Comparison of ENCODE assay signal across 31 cellular contexts in genomic region chr4:59054110-59054509, GRCh38.
DNase-seq lines count a peak whose midpoint lies in the region; ATAC-seq and TF ChIP-seq lines count a peak whose summit lies in the region.
"Had no signal": no experiment of that assay in that cellular context is flagged by ENCODE, and none has a peak within 500 bp of the region (broad histone marks: within the 10 kb centered on the region; RNA-seq: fewer than 3 reads in every experiment).

No MANE protein-coding gene starts in this region.

- no peak for TF ChIP-seq RAD21 in SK-N-SH (IDR thresholded peaks at IDR 0.05; ENCODE audit: low read length)

- WGBS in SK-N-SH (ENCODE audit: low lambda C conversion rate): 3% methylated on average over 1 of the region's 1 CpG

- DNase-seq in SK-N-SH: no peak
- no peak for DNase-seq in mesothelial cell of epicardium (ENCODE audit: low spot score in 2 of 2, unreplicated experiment in 2 of 2)
- DNase-seq: 8988T; ACHN; AML-193; BE2C; C1 segment of cervical spinal cord; Caco-2; Calu3; CD4-positive, alpha-beta memory T cell; CD4-positive, alpha-beta T cell; CD4-positive, CD25-positive, alpha-beta regulatory T cell; CD8-positive, alpha-beta memory T cell; CD8-positive, alpha-beta T cell; COR-L47; DMS 273 treated with DMSO at 0.1 percent for 48 hours; DMS153; DMS53; DMS79; DMS79 treated with DMSO at 0.1 percent for 48 hours; DND-41; EL had no signal

- no peak overlapping the region for H3K4me3 ChIP-seq in SK-N-SH (ENCODE audit: low read depth in 2 of 2, low read length in 1 of 2)
- H3K4me3 ChIP-seq: A549; BLaER1; BLaER1 treated with 17β-estradiol and CSF1 and Interleukin-3, amounts not matched to agents 10 nM and 100 nM had no signal

- H3K9ac ChIP-seq in SK-N-SH: no peak overlapping the region
- H3K9ac ChIP-seq: BLaER1; BLaER1 treated with 17β-estradiol and CSF1 and Interleukin-3, amounts not matched to agents 10 nM and 100 nM had no signal

- no peaks in the 10 kb centered on the region for H3K79me2 ChIP-seq in SK-N-SH (ENCODE audit: insufficient read depth)

- POLR2A ChIA-PET in SK-N-SH (lab: Yijun Ruan, JAX): no interaction called here

- no peak overlapping the region for H2AFZ ChIP-seq in SK-N-SH (ENCODE audit: low read depth)

- H3K4me2 ChIP-seq in SK-N-SH: no peak overlapping the region
- H3K4me2 ChIP-seq: A549; BLaER1; BLaER1 treated with 17β-estradiol and CSF1 and Interleukin-3, amounts not matched to agents 10 nM and 100 nM had no signal

- H3K27ac ChIP-seq in SK-N-SH (ENCODE audit: low read depth in 2 of 2, low read length in 1 of 2): no peak overlapping the region
- H3K27ac ChIP-seq: 22Rv1; A549; BLaER1; BLaER1 treated with 17β-estradiol and CSF1 and Interleukin-3, amounts not matched to agents 10 nM and 100 nM; C4-2B had no signal

- no peaks in the 10 kb centered on the region for H3K36me3 ChIP-seq in SK-N-SH (replicated peaks in 1 of 2; ENCODE audit: control insufficient read depth in 1 of 2, insufficient read depth in 2 of 2, low read length in 1 of 2)
- H3K36me3 ChIP-seq: BE2C; BLaER1; BLaER1 treated with 17β-estradiol and CSF1 and Interleukin-3, amounts not matched to agents 10 nM and 100 nM had no signal

- no peaks in the 10 kb centered on the region for H3F3A ChIP-seq in SK-N-SH (replicated peaks; ENCODE audit: insufficient read depth)

- H3K4me3 Mint-ChIP-seq in mesothelial cell of epicardium: no peak overlapping the region
- H3K4me3 Mint-ChIP-seq: B cell; CD14-positive monocyte; CD4-positive, alpha-beta memory T cell; CD4-positive, alpha-beta T cell; CD4-positive, CD25-positive, alpha-beta regulatory T cell; CD8-positive, alpha-beta memory T cell; CD8-positive, alpha-beta T cell had no signal

- CTCF ChIA-PET in SK-N-SH (lab: Yijun Ruan, JAX): no interaction called here

- TF ChIP-seq EP300 in SK-N-SH (IDR thresholded peaks at IDR 0.05; ENCODE audit: borderline replicate concordance in 1 of 2, low read depth in 1 of 2, low read length in 1 of 2): no peak

- peak overlapping the region; percentile 56 for H3K27ac Mint-ChIP-seq in mesothelial cell of epicardium
- H3K27ac Mint-ChIP-seq: B cell; CD14-positive monocyte; CD4-positive, alpha-beta memory T cell; CD4-positive, alpha-beta T cell; CD4-positive, CD25-positive, alpha-beta regulatory T cell; CD8-positive, alpha-beta memory T cell; CD8-positive, alpha-beta T cell had no signal

- H3K36me3 Mint-ChIP-seq in mesothelial cell of epicardium: no peaks in the 10 kb centered on the region
- H3K36me3 Mint-ChIP-seq: CD14-positive monocyte; CD4-positive, alpha-beta memory T cell; CD4-positive, CD25-positive, alpha-beta regulatory T cell; CD8-positive, alpha-beta memory T cell; CD8-positive, alpha-beta T cell had no signal

- H3K27me3 Mint-ChIP-seq in mesothelial cell of epicardium (ENCODE audit: low read depth): no peaks in the 10 kb centered on the region
- H3K27me3 Mint-ChIP-seq: B cell; CD4-positive, alpha-beta memory T cell; CD4-positive, alpha-beta T cell; CD4-positive, CD25-positive, alpha-beta regulatory T cell; CD8-positive, alpha-beta memory T cell had no signal

- peaks cover 15% of the 10 kb centered on the region for H3K4me1 Mint-ChIP-seq in mesothelial cell of epicardium
- H3K4me1 Mint-ChIP-seq: B cell; CD14-positive monocyte; CD4-positive, alpha-beta memory T cell; CD4-positive, CD25-positive, alpha-beta regulatory T cell; CD8-positive, alpha-beta memory T cell had no signal

- H3K4me1 ChIP-seq in SK-N-SH (ENCODE audit: control insufficient read depth in 1 of 2, insufficient read depth in 2 of 2, low read depth in 1 of 2, low read length in 1 of 2): no peaks in the 10 kb centered on the region
- H3K4me1 ChIP-seq: BE2C; BLaER1; BLaER1 treated with 17β-estradiol and CSF1 and Interleukin-3, amounts not matched to agents 10 nM and 100 nM; Caco-2 had no signal

- TF ChIP-seq CTCF in SK-N-SH (IDR thresholded peaks at IDR 0.05) (no peak), mesothelial cell of epicardium (IDR thresholded peaks at IDR 0.05; ENCODE audit: unreplicated experiment) (no peak)

- no peak for ATAC-seq in SK-N-SH treated with all-trans-retinoic acid at 6 μM for 48 hours
- no peak for ATAC-seq in HG02588 (IDR thresholded peaks at IDR 0.05; ENCODE audit: unreplicated experiment)
- ATAC-seq: A549; CD8-positive, alpha-beta T cell had no signal

- no peaks in the 10 kb centered on the region for H4K20me1 ChIP-seq in SK-N-SH (ENCODE audit: insufficient read depth)
- H4K20me1 ChIP-seq: BLaER1; BLaER1 treated with 17β-estradiol and CSF1 and Interleukin-3, amounts not matched to agents 10 nM and 100 nM had no signal

- H3K9me3 Mint-ChIP-seq in mesothelial cell of epicardium: peaks cover 12% of the 10 kb centered on the region

- H3K9me3 ChIP-seq in SK-N-SH: no peaks in the 10 kb centered on the region
- H3K9me3 ChIP-seq: A549; BE2C; BLaER1; BLaER1 treated with 17β-estradiol and CSF1 and Interleukin-3, amounts not matched to agents 10 nM and 100 nM; Caco-2 had no signal

- H3K9me2 ChIP-seq in SK-N-SH: no peaks in the 10 kb centered on the region

- H3K27me3 ChIP-seq in SK-N-SH (ENCODE audit: insufficient read depth): no peaks in the 10 kb centered on the region
- H3K27me3 ChIP-seq: BE2C; BLaER1; BLaER1 treated with 17β-estradiol and CSF1 and Interleukin-3, amounts not matched to agents 10 nM and 100 nM had no signal

TF ChIP-seq in SK-N-SH treated with all-trans-retinoic acid at 6 μM for 48 hours, 23 proteins besides CTCF, POLR2A, EP300 and RAD21:
- TF ChIP-seq ZNF8 (CRISPR knock-in tag; IDR thresholded peaks at IDR 0.05) (no peak), BACH2 (CRISPR knock-in tag; IDR thresholded peaks at IDR 0.05; ENCODE audit: borderline replicate concordance) (no peak), SNAI2 (CRISPR knock-in tag; IDR thresholded peaks at IDR 0.05) (no peak), ZNF565 (CRISPR knock-in tag; conservative IDR thresholded peaks at IDR 0.05; ENCODE audit: low read depth) (no peak), ISL1 (CRISPR knock-in tag; IDR thresholded peaks at IDR 0.05) (peak; percentile 93), ESRRG (CRISPR knock-in tag; IDR thresholded peaks at IDR 0.05) (no peak), RARB (CRISPR knock-in tag; IDR thresholded peaks at IDR 0.05) (no peak), TCF4 (CRISPR knock-in tag; IDR thresholded peaks at IDR 0.05; ENCODE audit: borderline replicate concordance) (no peak)
TF ChIP-seq in SK-N-SH treated with all-trans-retinoic acid at 6 μM for 48 hours: peak in this region for 1.

TF ChIP-seq in SK-N-SH, 30 proteins besides CTCF, POLR2A, EP300 and RAD21:
- TF ChIP-seq CHD2 (IDR thresholded peaks at IDR 0.05; ENCODE audit: low read length, partially characterized antibody) (no peak), SMC3 (IDR thresholded peaks at IDR 0.05; ENCODE audit: low read depth, low read length) (no peak), TCF12 (IDR thresholded peaks at IDR 0.05) (no peak), FOXJ3 (CRISPR knock-in tag; IDR thresholded peaks at IDR 0.05) (no peak), SIN3A (IDR thresholded peaks at IDR 0.05; ENCODE audit: borderline replicate concordance, low read depth, low read length) (no peak), JUND (IDR thresholded peaks at IDR 0.05) (no peak), RXRA (IDR thresholded peaks at IDR 0.05; ENCODE audit: borderline replicate concordance, low read depth) (no peak), USF1 (IDR thresholded peaks at IDR 0.05; ENCODE audit: borderline replicate concordance, low read depth) (no peak), RCOR1 (IDR thresholded peaks at IDR 0.05; ENCODE audit: low read length) (no peak), YY1 (IDR thresholded peaks at IDR 0.05; ENCODE audit: low read depth) (no peak), ELF1 (IDR thresholded peaks at IDR 0.05) (no peak), TEAD4 (IDR thresholded peaks at IDR 0.05; ENCODE audit: borderline replicate concordance, insufficient read depth) (no peak), NFIC (IDR thresholded peaks at IDR 0.05; ENCODE audit: borderline replicate concordance) (no peak), NRF1 (IDR thresholded peaks at IDR 0.05; ENCODE audit: low read depth, low read length) (no peak)
- TF ChIP-seq, protein P1, sequence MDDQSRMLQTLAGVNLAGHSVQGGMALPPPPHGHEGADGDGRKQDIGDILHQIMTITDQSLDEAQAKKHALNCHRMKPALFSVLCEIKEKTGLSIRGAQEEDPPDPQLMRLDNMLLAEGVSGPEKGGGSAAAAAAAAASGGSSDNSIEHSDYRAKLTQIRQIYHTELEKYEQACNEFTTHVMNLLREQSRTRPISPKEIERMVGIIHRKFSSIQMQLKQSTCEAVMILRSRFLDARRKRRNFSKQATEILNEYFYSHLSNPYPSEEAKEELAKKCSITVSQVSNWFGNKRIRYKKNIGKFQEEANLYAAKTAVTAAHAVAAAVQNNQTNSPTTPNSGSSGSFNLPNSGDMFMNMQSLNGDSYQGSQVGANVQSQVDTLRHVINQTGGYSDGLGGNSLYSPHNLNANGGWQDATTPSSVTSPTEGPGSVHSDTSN (IDR thresholded peaks at IDR 0.05): no peak
- TF ChIP-seq, protein P2, sequence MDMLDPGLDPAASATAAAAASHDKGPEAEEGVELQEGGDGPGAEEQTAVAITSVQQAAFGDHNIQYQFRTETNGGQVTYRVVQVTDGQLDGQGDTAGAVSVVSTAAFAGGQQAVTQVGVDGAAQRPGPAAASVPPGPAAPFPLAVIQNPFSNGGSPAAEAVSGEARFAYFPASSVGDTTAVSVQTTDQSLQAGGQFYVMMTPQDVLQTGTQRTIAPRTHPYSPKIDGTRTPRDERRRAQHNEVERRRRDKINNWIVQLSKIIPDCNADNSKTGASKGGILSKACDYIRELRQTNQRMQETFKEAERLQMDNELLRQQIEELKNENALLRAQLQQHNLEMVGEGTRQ (IDR thresholded peaks at IDR 0.05; ENCODE audit: borderline replicate concordance, low read depth, low read length): no peak
